Comparison of ENCODE assay signal across 13 cellular contexts in the genomic region with DNA sequence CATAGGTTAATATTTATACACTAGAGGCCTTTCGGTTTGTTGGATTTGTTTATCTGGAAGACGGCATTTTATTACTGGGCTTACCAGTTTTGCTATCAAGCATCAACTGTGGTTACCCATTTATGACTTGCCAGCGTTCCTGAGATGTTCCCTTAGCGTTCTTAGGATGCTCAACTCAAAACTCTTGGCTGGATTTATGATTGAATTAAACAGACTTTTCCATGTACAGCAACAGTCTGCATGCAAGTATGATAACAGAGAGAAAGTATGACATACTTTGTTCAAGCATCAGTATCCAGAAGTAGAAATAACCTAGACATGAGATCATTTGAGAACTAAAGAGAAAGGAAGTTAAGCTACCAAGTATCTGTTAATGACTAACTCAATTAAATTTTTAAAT. TPM values are rescaled to one million over a fixed set of nuclear protein-coding genes. Genes with fewer than 3 reads are reported as not detected.
A peak's percentile ranks its signal among the peaks of the same experiment; 100 is the strongest.
DNase-seq lines count a peak whose midpoint lies in the region; TF ChIP-seq lines count a peak whose summit lies in the region.
"Had no signal": no experiment of that assay in that cellular context is flagged by ENCODE, and none has a peak within 500 bp of the region (broad histone marks: within the 10 kb centered on the region; RNA-seq: fewer than 3 reads in every experiment).

No MANE protein-coding gene starts in this region.

- no peak overlapping the region for H3K4me3 ChIP-seq in epithelial cell of esophagus (ENCODE audit: low read length)
- H3K4me3 ChIP-seq: HAP-1 had no signal

- TF ChIP-seq CTCF in epithelial cell of esophagus (IDR thresholded peaks at IDR 0.05; ENCODE audit: insufficient read depth, low read depth, low read length, missing control alignments), result no peak

- peak; percentile 95 for DNase-seq in ACHN
- DNase-seq in HT-29 (ENCODE audit: low spot score), result peak; percentile 83
- DNase-seq in epithelial cell of esophagus (ENCODE audit: low read depth), result peak; percentile 28
- peak; percentile 87 for DNase-seq in myocyte (ENCODE audit: low read depth)
- DNase-seq in activated gamma-delta T cell treated with Interleukin-2 at 50 U/mL for 16 hours, result no peak
- DNase-seq in stimulated activated naive CD4-positive, alpha-beta T cell treated with Interleukin-2 at 50 U/mL for 16 hours (lab: John Stamatoyannopoulos, UW), result no peak
- DNase-seq in stimulated activated CD4-positive, alpha-beta T cell treated with anti-CD3 and anti-CD28 coated beads, Interleukin-4, amount 100 ng/mL, for 1 hour, result no peak
- DNase-seq in midbrain (lab: John Stamatoyannopoulos, UW), result no peak
- DNase-seq: caudate nucleus, NCI-H2227 treated with DMSO at 0.1 percent for 48 hours had no signal

- in situ Hi-C loops in ACHN (cut with HindIII; ENCODE audit: low pct_ligation_motif_present, low pct_unique_long_range_greater_than_20kb, low sequenced_read_pairs), result no loop called here

RNA-seq across cellular contexts. Expression of a gene that starts 29.9 kb away (rescaled TPM):
- total RNA-seq in HT-29 (2014; rRNA removed; shearing (Covaris generic)), result not detected in 2 replicates
- not detected in 2 replicates for total RNA-seq in myocyte
- polyA plus RNA-seq in myocyte (2012), result 0.08 TPM
- total RNA-seq: WTC11 had no signal
- polyA plus RNA-seq: CD14-positive monocyte had no signal

Comparison
In these comparisons a context has a peak if more than half of its experiments do, and no peak if none do; other contexts are left out.
1. DNase-seq: peak in ACHN (single experiment), HT-29 (single experiment), epithelial cell of esophagus (single experiment) and myocyte (single experiment); none in activated gamma-delta T cell treated with Interleukin-2 at 50 U/mL for 16 hours (single experiment), stimulated activated naive CD4-positive, alpha-beta T cell treated with Interleukin-2 at 50 U/mL for 16 hours (single experiment), stimulated activated CD4-positive, alpha-beta T cell treated with anti-CD3 and anti-CD28 coated beads, Interleukin-4, amount 100 ng/mL, for 1 hour (single experiment) and midbrain (single experiment).